Comparison of ENCODE assay signal across 8 cellular contexts in genomic region chr7:140478361-140479061, GRCh38. TPM values are rescaled to one million over a fixed set of nuclear protein-coding genes. Genes with fewer than 3 reads are reported as not detected.
DNase-seq lines count a peak whose midpoint lies in the region; ATAC-seq, FAIRE-seq and TF ChIP-seq lines count a peak whose summit lies in the region.

No MANE protein-coding gene starts in this region.

- ATAC-seq in GM23338: peak; percentile 60

- CTCF ChIA-PET in MCF 10A (lab: Yijun Ruan, JAX): interaction anchor here (0.6 to 8.9 kb wide), 12 partner anchors 9 to 202 kb away, joined by 3 to 197 read pairs (median 4); no protein-coding TSS in a partner anchor

- H3K9me2 ChIP-seq in GM23338 (ENCODE audit: insufficient read depth): no peaks in the 10 kb centered on the region

- H3K27ac Mint-ChIP-seq in GM23338 (peak overlapping the region; percentile 99), MCF 10A (ENCODE audit: low read depth, unreplicated experiment) (peak overlapping the region; percentile 90), immature natural killer cell (peak overlapping the region; percentile 89 to 95 (median 92))
- H3K27ac Mint-ChIP-seq in T-helper 2 cell treated with Interferon-gamma antibody and Interleukin-4, amounts not matched to agents 5 μg/mL and 100 μg/mL, for 36 hours: peak overlapping the region; percentile 83

- 0 to 1% (median 0%) methylated on average over 33 to 64 of the region's 64 CpGs for WGBS in small intestine, 3 donors

- H3K4me1 ChIP-seq in GM23338 (ENCODE audit: insufficient read depth) (peaks cover 18% of the 10 kb centered on the region), small intestine (ENCODE audit: control insufficient read depth in 2 of 2, insufficient read depth in 1 of 2, low read depth in 1 of 2, low read length in 1 of 2) (peaks cover 0 to 4% of the 10 kb centered on the region in 2 donors)

- no peak for FAIRE-seq in small intestine (lab: Jason Lieb, UNC)

- peaks cover 7% of the 10 kb centered on the region for H3F3A ChIP-seq in GM23338 (replicated peaks; ENCODE audit: low read depth)

- H3K9me3 Mint-ChIP-seq in GM23338 (no peaks in the 10 kb centered on the region; the same call in 2 of the 3 replicates), MCF 10A (ENCODE audit: unreplicated experiment) (no peaks in the 10 kb centered on the region), immature natural killer cell (no peaks in the 10 kb centered on the region)
- no peaks in the 10 kb centered on the region for H3K9me3 Mint-ChIP-seq in T-helper 2 cell treated with Interferon-gamma antibody and Interleukin-4, amounts not matched to agents 5 μg/mL and 100 μg/mL, for 36 hours

- peaks cover 52% of the 10 kb centered on the region for H3K79me2 ChIP-seq in GM23338 (replicated peaks; ENCODE audit: insufficient read depth)

- intact Hi-C loops in MCF 10A (cut with micrococcal nuclease): loop anchor here (5.0 kb wide), 2 partner anchors 81 to 301 kb away; partner anchors contain the start of genes KDM7A and SLC37A3

- peak overlapping the region; percentile 100 for H3K4me3 Mint-ChIP-seq in GM23338
- peak overlapping the region; percentile 92 for H3K4me3 Mint-ChIP-seq in T-helper 2 cell treated with Interferon-gamma antibody and Interleukin-4, amounts not matched to agents 5 μg/mL and 100 μg/mL, for 36 hours
- peak overlapping the region; percentile 85 for H3K4me3 Mint-ChIP-seq in MCF 10A (ENCODE audit: unreplicated experiment)
- H3K4me3 Mint-ChIP-seq in immature natural killer cell: peak overlapping the region; percentile 91 to 100 (median 95)

- peak overlapping the region; percentile 85 for H3K4me2 ChIP-seq in GM23338

- H3K9me3 ChIP-seq in small intestine (ENCODE audit: control insufficient read depth, low read depth): no peaks in the 10 kb centered on the region

- peaks cover 4% of the 10 kb centered on the region; the same call in 1 of the 2 replicates for H4K20me1 ChIP-seq in GM23338 (replicated peaks; ENCODE audit: insufficient read depth)

- no peak for TF ChIP-seq CTCF in GM23338 (conservative IDR thresholded peaks at IDR 0.05; ENCODE audit: low read depth in 2 of 2)
- no peak for TF ChIP-seq CTCF in MCF 10A (IDR thresholded peaks at IDR 0.05; ENCODE audit: unreplicated experiment)

- no peaks in the 10 kb centered on the region for H3K27me3 ChIP-seq in GM23338 (ENCODE audit: insufficient read depth)
- H3K27me3 ChIP-seq in small intestine (ENCODE audit: control insufficient read depth in 2 of 2, insufficient read depth in 2 of 2, low read length in 2 of 2): no peaks in the 10 kb centered on the region

- H3K27me3 Mint-ChIP-seq in GM23338 (ENCODE audit: insufficient read depth, low read depth, poor library complexity): peaks cover 11% of the 10 kb centered on the region
- peaks cover 3% of the 10 kb centered on the region for H3K27me3 Mint-ChIP-seq in T-helper 2 cell treated with Interferon-gamma antibody and Interleukin-4, amounts not matched to agents 5 μg/mL and 100 μg/mL, for 36 hours (ENCODE audit: low read depth)
- H3K27me3 Mint-ChIP-seq in MCF 10A (ENCODE audit: insufficient read depth, unreplicated experiment): no peaks in the 10 kb centered on the region
- H3K27me3 Mint-ChIP-seq in immature natural killer cell (ENCODE audit: low read depth in 3 of 3): peaks cover 3 to 16% (median 12%) of the 10 kb centered on the region in 3 donors

- H3K4me1 Mint-ChIP-seq in GM23338 (peaks cover 31% of the 10 kb centered on the region), MCF 10A (ENCODE audit: insufficient read depth, unreplicated experiment) (peaks cover 5% of the 10 kb centered on the region), immature natural killer cell (peaks cover 35 to 39% of the 10 kb centered on the region in 2 donors)
- H3K4me1 Mint-ChIP-seq in T-helper 2 cell treated with Interferon-gamma antibody and Interleukin-4, amounts not matched to agents 5 μg/mL and 100 μg/mL, for 36 hours (ENCODE audit: low read depth): peaks cover 25% of the 10 kb centered on the region

- no TSS peak for BruUV-seq in MCF 10A (replicated peaks; lab: Mats Ljungman, UMichigan)

- H3K4me3 ChIP-seq in GM23338 (peak overlapping the region; percentile 95), small intestine (ENCODE audit: low read depth in 1 of 2, low read length in 2 of 2) (peak overlapping the region; percentile 90 to 93)

- H3K36me3 ChIP-seq in GM23338 (ENCODE audit: insufficient read depth) (no peaks in the 10 kb centered on the region), small intestine (ENCODE audit: control insufficient read depth in 2 of 2, insufficient read depth in 2 of 2, low read length in 2 of 2) (no peaks in the 10 kb centered on the region)

- peak overlapping the region; percentile 28; the same call in 1 of the 2 replicates for H2AFZ ChIP-seq in GM23338

- peaks cover 6% of the 10 kb centered on the region; the same call in 1 of the 3 replicates for H3K36me3 Mint-ChIP-seq in GM23338 (ENCODE audit: low read depth)
- peaks cover 5% of the 10 kb centered on the region for H3K36me3 Mint-ChIP-seq in T-helper 2 cell treated with Interferon-gamma antibody and Interleukin-4, amounts not matched to agents 5 μg/mL and 100 μg/mL, for 36 hours (ENCODE audit: low read depth)
- H3K36me3 Mint-ChIP-seq in MCF 10A (ENCODE audit: insufficient read depth, unreplicated experiment): no peaks in the 10 kb centered on the region
- no peaks in the 10 kb centered on the region for H3K36me3 Mint-ChIP-seq in immature natural killer cell

- POLR2A ChIA-PET in MCF 10A (lab: Yijun Ruan, JAX): interaction anchor here (0.6 to 1.6 kb wide), 19 partner anchors 10 to 534 kb away, joined by 3 to 9 read pairs (median 4); partner anchors contain the start of gene KDM7A

- H3K27ac ChIP-seq in GM23338 (ENCODE audit: low read depth) (peak overlapping the region; percentile 98), small intestine (ENCODE audit: low read depth in 1 of 2, low read length in 1 of 2) (peak overlapping the region; percentile 95 to 96)

- DNase-seq in GM03348 (ENCODE audit: low spot score) (peak; percentile 72), GM23338 (ENCODE audit: low spot score) (peak; percentile 65), Kasumi-1 (lab: John Stamatoyannopoulos, UW) (peak; percentile 85 to 93), MCF 10A (ENCODE audit: unreplicated experiment) (peak; percentile 33), immature natural killer cell (peak in 2 of 3 donors; percentile 9 to 18), small intestine (peak; percentile 46), NCI-H1930 (lab: John Stamatoyannopoulos, UW) (no peak)
- DNase-seq in T-helper 2 cell treated with Interferon-gamma antibody and Interleukin-4, amounts not matched to agents 5 μg/mL and 100 μg/mL, for 36 hours (ENCODE audit: low spot score): no peak

TF ChIP-seq in GM23338, 12 proteins besides CTCF, POLR2A, EP300 and RAD21:
- no peak for TF ChIP-seq JUNB (IDR thresholded peaks at IDR 0.05; ENCODE audit: unreplicated experiment)
- no peak for TF ChIP-seq ZNF114 (CRISPR knock-in tag; IDR thresholded peaks at IDR 0.05)
- TF ChIP-seq EZH2phosphoT487 (IDR thresholded peaks at IDR 0.05; ENCODE audit: unreplicated experiment): no peak
- TF ChIP-seq NANOG (IDR thresholded peaks at IDR 0.05; ENCODE audit: borderline replicate concordance): no peak
- no peak for TF ChIP-seq ZNF331 (CRISPR knock-in tag; IDR thresholded peaks at IDR 0.05; ENCODE audit: low read depth)
- TF ChIP-seq EZH2 (IDR thresholded peaks at IDR 0.05; ENCODE audit: low read depth, unreplicated experiment): no peak
- TF ChIP-seq STAT1 (IDR thresholded peaks at IDR 0.05; ENCODE audit: unreplicated experiment): no peak
- TF ChIP-seq ETS1 (IDR thresholded peaks at IDR 0.05): no peak

RNA-seq across cellular contexts. Expression of gene MKRN1, which starts 0.8 kb away (rescaled TPM):
- 86.8 and 102 TPM in 2 replicates for total RNA-seq in GM23338 (2014; rRNA removed; shearing (Covaris generic))
- 63.5 and 65.0 TPM in 2 replicates for polyA plus RNA-seq in GM23338 (2016; fragmentation: Nextera tagmentation; extraction: Ambion mirVana)
- 59.8 and 65.5 TPM in 2 replicates for total RNA-seq in MCF 10A (2022)
- polyA plus RNA-seq in immature natural killer cell: 100 to 1,000 TPM in 2 of 3 donors, 10 to 100 TPM in 1; 86.5 to 163 (median 135) TPM
- polyA plus RNA-seq in small intestine: 10 to 100 TPM; 57.7 to 77.2 (median 63.0) TPM

Comparison
In these comparisons a context has a peak if more than half of its experiments do, and no peak if none do; other contexts are left out.
1. DNase-seq: peak in GM03348 (single experiment), GM23338 (single experiment), Kasumi-1 (2 of 2), MCF 10A (single experiment), immature natural killer cell (2 of 3) and small intestine (single experiment); none in T-helper 2 cell treated with Interferon-gamma antibody and Interleukin-4, amounts not matched to agents 5 μg/mL and 100 μg/mL, for 36 hours (single experiment) and NCI-H1930 (0 of 2).
2. Peak in every context shown above with its lines, with median percentiles within 50 percentile points of each other: H3K27ac Mint-ChIP-seq and H3K4me3 Mint-ChIP-seq.